In genomic region chr17:76213491-76213890, GRCh38 we compare ENCODE assay signal across 1 cellular context.
TF ChIP-seq lines count a peak whose summit lies in the region.

No MANE protein-coding gene starts in this region.

TF ChIP-seq in IMR-90, 13 proteins besides CTCF, POLR2A, EP300 and RAD21:
- no peak for TF ChIP-seq MAFK (IDR thresholded peaks at IDR 0.05; ENCODE audit: low read depth, low read length)
- TF ChIP-seq CHD1 (IDR thresholded peaks at IDR 0.05; ENCODE audit: low read depth, low read length): no peak
- no peak for TF ChIP-seq MAZ (IDR thresholded peaks at IDR 0.05; ENCODE audit: borderline replicate concordance, low read depth, low read length)
